1 cellular context compared by ENCODE assay signal in the genomic region with DNA sequence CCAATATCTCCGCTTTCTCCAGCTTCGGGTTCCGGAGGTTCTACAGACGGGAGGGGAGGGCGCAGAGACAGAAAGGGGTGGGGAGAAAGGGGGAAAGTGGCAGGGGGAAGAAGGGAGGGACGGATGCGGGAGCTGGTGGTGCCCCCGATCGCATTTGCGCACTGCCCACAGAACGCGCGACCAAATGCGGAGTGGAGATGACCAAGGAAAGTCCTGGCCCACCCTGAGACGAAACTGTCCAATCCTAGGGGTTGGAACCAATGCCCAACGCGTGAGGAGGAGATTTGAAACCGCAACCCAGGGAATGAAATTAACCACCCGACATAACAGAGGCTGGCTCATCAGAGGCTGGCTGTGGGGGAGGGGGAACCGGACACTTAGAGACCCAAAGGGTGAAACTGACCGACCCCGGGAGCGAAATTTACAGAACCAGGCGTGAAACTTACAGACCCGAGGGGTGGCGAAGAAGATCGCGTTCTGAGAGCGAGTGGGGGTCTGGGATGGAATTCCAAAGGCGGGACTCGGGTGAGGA.
TF ChIP-seq lines count a peak whose summit lies in the region.

No MANE protein-coding gene starts in this region.

TF ChIP-seq in H1, 55 proteins besides CTCF, POLR2A, EP300 and RAD21:
- no peak for TF ChIP-seq HDAC6 (IDR thresholded peaks at IDR 0.05; ENCODE audit: low read depth, low read length)
- 0 out of 2 replicates have a peak, but pooled peaks have one; percentile 16 for TF ChIP-seq RBBP5 (IDR thresholded peaks at IDR 0.05; ENCODE audit: borderline replicate concordance, low read depth, low read length)
- TF ChIP-seq ASH2L (IDR thresholded peaks at IDR 0.05; ENCODE audit: low read length) = peak; percentile 16
- TF ChIP-seq RXRA (IDR thresholded peaks at IDR 0.05; ENCODE audit: insufficient read depth, low read depth, low read length) = no peak
- TF ChIP-seq KDM1A (IDR thresholded peaks at IDR 0.05; ENCODE audit: borderline replicate concordance, low read length) = 0 out of 2 replicates have a peak, but pooled peaks have one; percentile 61
- TF ChIP-seq SAP30 (IDR thresholded peaks at IDR 0.05; ENCODE audit: insufficient read depth, insufficient replicate concordance, low read length) = no peak
- TF ChIP-seq CTBP2 (IDR thresholded peaks at IDR 0.05; ENCODE audit: borderline replicate concordance, insufficient read depth, insufficient read length, low read length) = peak; percentile 41
- peak; percentile 63; the same call in 1 of the 2 replicates for TF ChIP-seq TCF12 (IDR thresholded peaks at IDR 0.05; ENCODE audit: low read depth, low read length)
- TF ChIP-seq TEAD4 (IDR thresholded peaks at IDR 0.05; ENCODE audit: low read depth, low read length) = no peak
- TF ChIP-seq PHF8 (conservative IDR thresholded peaks at IDR 0.05; ENCODE audit: low read depth, low read length) = no peak
- TF ChIP-seq CHD1 (IDR thresholded peaks at IDR 0.05; ENCODE audit: low read depth, low read length) = no peak
- no peak for TF ChIP-seq HDAC2 (IDR thresholded peaks at IDR 0.05; ENCODE audit: borderline replicate concordance in 1 of 2, low read depth in 2 of 2, low read length in 2 of 2)
- peak; percentile 81 for TF ChIP-seq POLR2AphosphoS5 (IDR thresholded peaks at IDR 0.05; ENCODE audit: low read depth, low read length)
- 0 out of 2 replicates have a peak, but pooled peaks have one; percentile 30 for TF ChIP-seq SP1 (IDR thresholded peaks at IDR 0.05; ENCODE audit: low read depth, low read length)
